ENCODE assay signal across 18 cellular contexts in genomic region chr1:162475089-162475488, GRCh38. TPM values are rescaled to one million over a fixed set of nuclear protein-coding genes. Genes with fewer than 3 reads are reported as not detected.
DNase-seq lines count a peak whose midpoint lies in the region; ATAC-seq, FAIRE-seq and TF ChIP-seq lines count a peak whose summit lies in the region.
"Had no signal": no experiment of that assay in that cellular context is flagged by ENCODE, and none has a peak within 500 bp of the region (broad histone marks: within the 10 kb centered on the region; RNA-seq: fewer than 3 reads in every experiment).

No MANE protein-coding gene starts in this region.

- H4K5ac ChIP-seq in H1 (ENCODE audit: insufficient read length, low read depth, low read length): no peak overlapping the region

- no peak overlapping the region for H2BK5ac ChIP-seq in H1 (ENCODE audit: low read depth, low read length)

- TF ChIP-seq POLR2A in H1 (IDR thresholded peaks at IDR 0.05; ENCODE audit: control extremely low read depth in 1 of 2, low read depth in 2 of 2, low read length in 2 of 2): no peak

- H3K27ac Mint-ChIP-seq in GM23338: no peak overlapping the region
- H3K27ac Mint-ChIP-seq: H9, IgD-negative memory B cell had no signal

- H3K23me2 ChIP-seq in H1 (ENCODE audit: low read depth, low read length): no peaks in the 10 kb centered on the region

- H3K27me3 ChIP-seq in GM23338 (ENCODE audit: insufficient read depth) (no peaks in the 10 kb centered on the region), H1 (replicated peaks in 1 of 4; ENCODE audit: control insufficient read depth in 3 of 4, extremely low read depth in 1 of 4, insufficient read depth in 3 of 4, low read length in 3 of 4) (no peaks in the 10 kb centered on the region), osteoblast (ENCODE audit: insufficient read depth, low read length) (peaks cover 2% of the 10 kb centered on the region)

- TF ChIP-seq EP300 in H1 (IDR thresholded peaks at IDR 0.05; ENCODE audit: borderline replicate concordance in 1 of 2, low read depth in 2 of 2, low read length in 2 of 2): no peak

- H3K36me3 ChIP-seq in GM23338 (ENCODE audit: insufficient read depth) (no peaks in the 10 kb centered on the region), H1 (ENCODE audit: control insufficient read depth in 2 of 4, insufficient read depth in 4 of 4, low read length in 3 of 4) (no peaks in the 10 kb centered on the region), osteoblast (ENCODE audit: insufficient read depth, low read length) (no peaks in the 10 kb centered on the region)
- H3K36me3 ChIP-seq: SJSA1 had no signal

- H3K4ac ChIP-seq in H1 (replicated peaks; ENCODE audit: insufficient read length, low read depth, low read length): no peak overlapping the region

- H2AFZ ChIP-seq in GM23338 (peak overlapping the region; percentile 93), H1 (ENCODE audit: low read length) (peak overlapping the region; percentile 92), osteoblast (ENCODE audit: low read length) (no peak overlapping the region)

- no peaks in the 10 kb centered on the region for H3K36me3 Mint-ChIP-seq in GM23338 (ENCODE audit: low read depth)

- no peak overlapping the region for H3K23ac ChIP-seq in H1 (ENCODE audit: insufficient read length)

- no peak overlapping the region for H3K9ac ChIP-seq in H1 (replicated peaks in 1 of 4; ENCODE audit: extremely low read depth in 1 of 4, low read depth in 3 of 4, low read length in 3 of 4)

- no peaks in the 10 kb centered on the region for H3K9me3 ChIP-seq in H1 (ENCODE audit: insufficient read depth in 2 of 2, low read depth in 1 of 2, low read length in 1 of 2)
- no peaks in the 10 kb centered on the region for H3K9me3 ChIP-seq in osteoblast (ENCODE audit: low read depth, low read length)
- H3K9me3 ChIP-seq: SJSA1 had no signal

- H3K79me1 ChIP-seq in H1 (ENCODE audit: low read depth, low read length): no peaks in the 10 kb centered on the region

- no peak overlapping the region; the same call in 1 of the 2 replicates for H2BK20ac ChIP-seq in H1 (ENCODE audit: low read length)

- ATAC-seq in GM23338 (peak; percentile 31; the same call in 2 of the 3 replicates), HG03521 (IDR thresholded peaks at IDR 0.05; ENCODE audit: unreplicated experiment) (no peak)
- ATAC-seq: PC-3 had no signal

- H3K9me3 Mint-ChIP-seq in GM23338: peaks cover 2% of the 10 kb centered on the region; the same call in 2 of the 3 replicates

- H4K8ac ChIP-seq in H1 (ENCODE audit: extremely low read depth, insufficient read depth, low read length): no peak overlapping the region

- H3K4me2 ChIP-seq in GM23338 (no peak overlapping the region), H1 (ENCODE audit: insufficient read depth in 1 of 2, low read depth in 2 of 2, low read length in 2 of 2) (no peak overlapping the region), osteoblast (ENCODE audit: insufficient read depth, low read length) (no peak overlapping the region)

- H3K56ac ChIP-seq in H1 (replicated peaks; ENCODE audit: insufficient read length, low read depth, low read length): no peak overlapping the region

- H3K79me2 ChIP-seq in GM23338 (replicated peaks; ENCODE audit: insufficient read depth) (no peaks in the 10 kb centered on the region), H1 (ENCODE audit: control insufficient read depth in 1 of 2, insufficient read depth in 2 of 2, low read length in 2 of 2) (no peaks in the 10 kb centered on the region), osteoblast (ENCODE audit: insufficient read depth, low read length) (no peaks in the 10 kb centered on the region)

- H4K20me1 ChIP-seq in GM23338 (replicated peaks; ENCODE audit: insufficient read depth) (no peaks in the 10 kb centered on the region), H1 (replicated peaks in 1 of 2; ENCODE audit: control insufficient read depth in 1 of 2, insufficient read depth in 2 of 2, low read length in 2 of 2) (no peaks in the 10 kb centered on the region), osteoblast (ENCODE audit: insufficient read depth, low read length) (no peaks in the 10 kb centered on the region)

- H2AK5ac ChIP-seq in H1 (ENCODE audit: low read depth, low read length): no peak overlapping the region

- CTCF ChIA-PET in H1 (lab: Charles Lee; ENCODE audit: partially characterized antibody): interaction anchor here (0.7 to 2.3 kb wide), 11 partner anchors 11 to 419 kb away, joined by 3 to 10 read pairs (median 4); no protein-coding TSS in a partner anchor

- H3K27ac ChIP-seq in GM23338 (ENCODE audit: low read depth) (no peak overlapping the region), H1 (ENCODE audit: low read depth, low read length) (no peak overlapping the region), osteoblast (ENCODE audit: low read depth, low read length) (no peak overlapping the region)
- H3K27ac ChIP-seq: RWPE1, SJSA1 had no signal

- no peaks in the 10 kb centered on the region for H3F3A ChIP-seq in GM23338 (replicated peaks; ENCODE audit: low read depth)

- no peak overlapping the region for H3K18ac ChIP-seq in H1 (ENCODE audit: extremely low read depth, low read length)

- H3K9me2 ChIP-seq in GM23338 (ENCODE audit: insufficient read depth): no peaks in the 10 kb centered on the region

- peaks cover 3% of the 10 kb centered on the region for H3K27me3 Mint-ChIP-seq in GM23338 (ENCODE audit: insufficient read depth, low read depth, poor library complexity)

- POLR2A ChIA-PET in H1 (lab: Charles Lee; ENCODE audit: partially characterized antibody): no interaction called here

- H3K4me3 Mint-ChIP-seq in GM23338: no peak overlapping the region
- H3K4me3 Mint-ChIP-seq: H9 had no signal

- no peak overlapping the region for H3K4me3 ChIP-seq in GM23338
- no peak overlapping the region for H3K4me3 ChIP-seq in H1 (ENCODE audit: extremely low read depth in 1 of 4, insufficient read depth in 2 of 4, low read depth in 3 of 4, low read length in 4 of 4)
- no peak overlapping the region for H3K4me3 ChIP-seq in osteoblast (ENCODE audit: insufficient read depth, low read length)
- H3K4me3 ChIP-seq: SJSA1 had no signal

- no peak for FAIRE-seq in H1 (lab: Jason Lieb, UNC)
- FAIRE-seq: HTR-8/SVneo had no signal

- DNase-seq in GM23338 (ENCODE audit: low spot score) (no peak), NCI-H446 treated with DMSO at 0.1 percent for 48 hours (lab: John Stamatoyannopoulos, UW) (peak; percentile 24), H1 (ENCODE audit: low read depth in 1 of 2, low spot score in 2 of 2) (no peak), osteoblast (ENCODE audit: insufficient read length, low spot score, missing footprints) (peak; percentile 58), cerebellar cortex (ENCODE audit: low spot score) (no peak), D341Med (ENCODE audit: low spot score) (no peak), NCI-H1694 (lab: John Stamatoyannopoulos, UW) (no peak)
- DNase-seq: DMS79 treated with DMSO at 0.1 percent for 48 hours, NCI-H187 treated with DMSO at 0.1 percent for 48 hours, NCI-H2227 treated with DMSO at 0.1 percent for 48 hours, NCI-H524, PC-3 had no signal

- no peak overlapping the region for H2BK120ac ChIP-seq in H1 (replicated peaks; ENCODE audit: low read depth, low read length)

- WGBS in H1 (ENCODE audit: extremely low coverage in 1 of 2, insufficient coverage in 1 of 2, insufficient read length in 1 of 2, insufficient replicate concordance in 2 of 2, low coverage in 1 of 2, low lambda C conversion rate in 2 of 2, missing lambda C conversion rate in 1 of 2), 2 experiments: 88% methylated on average over 2 of the region's 2 CpGs; no CpG with 5 or more reads in 1 of the 2 experiments

- H4K91ac ChIP-seq in H1 (replicated peaks; ENCODE audit: insufficient read length, low read length): no peak overlapping the region

- peaks cover 17% of the 10 kb centered on the region; the same call in 2 of the 3 replicates for H3K4me1 Mint-ChIP-seq in GM23338
- H3K4me1 Mint-ChIP-seq: IgD-negative memory B cell had no signal

- no peak overlapping the region for H3K14ac ChIP-seq in H1 (ENCODE audit: insufficient read length)

- TF ChIP-seq RAD21 in H1 (IDR thresholded peaks at IDR 0.05 in 1 of 2, conservative IDR thresholded peaks at IDR 0.05 in 1 of 2; ENCODE audit: low read depth in 2 of 2, low read length in 2 of 2): no peak

- H3K4me1 ChIP-seq in GM23338 (ENCODE audit: insufficient read depth): peaks cover 7% of the 10 kb centered on the region
- peaks cover 0 to 8% (median 4%) of the 10 kb centered on the region in 4 experiments; a peak in 4 of 7 replicates for H3K4me1 ChIP-seq in H1 (replicated peaks in 1 of 4; ENCODE audit: control insufficient read depth in 3 of 4, insufficient read depth in 4 of 4, low read length in 3 of 4)
- no peaks in the 10 kb centered on the region for H3K4me1 ChIP-seq in osteoblast (ENCODE audit: insufficient read depth, low read length)
- H3K4me1 ChIP-seq: SJSA1 had no signal

- H2BK15ac ChIP-seq in H1 (ENCODE audit: low read length): no peak overlapping the region

- peak overlapping the region; percentile 40; the same call in 1 of the 2 replicates for H2BK12ac ChIP-seq in H1 (ENCODE audit: low read depth, low read length)

- TF ChIP-seq CTCF in GM23338 (conservative IDR thresholded peaks at IDR 0.05; ENCODE audit: low read depth in 2 of 2): no peak
- TF ChIP-seq CTCF in H1 (IDR thresholded peaks at IDR 0.05; ENCODE audit: control extremely low read depth in 1 of 3, insufficient read depth in 1 of 3, low read depth in 1 of 3, low read length in 3 of 3): no peak
- TF ChIP-seq CTCF in osteoblast (IDR thresholded peaks at IDR 0.05; ENCODE audit: extremely low read depth, low read depth, low read length): no peak

TF ChIP-seq in GM23338, 12 proteins besides CTCF, POLR2A, EP300 and RAD21 (continues in another document):
- no peak for TF ChIP-seq JUNB (IDR thresholded peaks at IDR 0.05; ENCODE audit: unreplicated experiment)
- TF ChIP-seq EZH2 (IDR thresholded peaks at IDR 0.05; ENCODE audit: low read depth, unreplicated experiment): no peak

TF ChIP-seq in H1, 55 proteins besides CTCF, POLR2A, EP300 and RAD21 (continues in another document):
- TF ChIP-seq MAFK (IDR thresholded peaks at IDR 0.05; ENCODE audit: low read depth, low read length): no peak
- no peak for TF ChIP-seq CHD1 (IDR thresholded peaks at IDR 0.05; ENCODE audit: low read depth, low read length)
- TF ChIP-seq SP1 (IDR thresholded peaks at IDR 0.05; ENCODE audit: low read depth, low read length): no peak
- no peak for TF ChIP-seq RFX5 (IDR thresholded peaks at IDR 0.05; ENCODE audit: borderline replicate concordance, low read depth, low read length)

RNA-seq across cellular contexts. Expression of gene UHMK1, which starts 22.5 kb away (rescaled TPM):
- 28.3 and 30.2 TPM in 2 replicates for total RNA-seq in GM23338 (2014; rRNA removed; shearing (Covaris generic))
- polyA plus RNA-seq in GM23338 (2016; fragmentation: Nextera tagmentation; extraction: Ambion mirVana) (7.2 and 8.6 TPM in 2 replicates), H1 (2011; rRNA removed) (3.1 and 4.6 TPM in 2 replicates)
- 15.0 and 16.1 TPM in 2 replicates for total RNA-seq in H1 (2021; fragmentation: NEBNext Ultra II Directional; extraction: Animal tissue kit (Norgen Biotek cat#: 25700))
- polyA plus RNA-seq in H1 (2011; cell fraction: cytosol; rRNA removed): 6.6 TPM
- 3.2 TPM for polyA plus RNA-seq in H1 (2011; cell fraction: nucleus; rRNA removed)
- 3.0 to 8.9 TPM (median 4.7 TPM) in 4 replicates for polyA plus RNA-seq in H1 (2012, experiment 1 of 2)
- polyA plus RNA-seq in H1 (2012, experiment 2 of 2): 0.80 TPM
- 8.4 TPM for polyA plus RNA-seq in H1 (2013, experiment 1 of 2)
- 7.5 TPM for polyA plus RNA-seq in H1 (2013, experiment 2 of 2)
- polyA minus RNA-seq in H1 (2011; rRNA and poly(A)+ RNA removed): 15.9 and 21.7 TPM in 2 replicates
- 9.2 TPM for polyA minus RNA-seq in H1 (2011; cell fraction: cytosol; rRNA and poly(A)+ RNA removed)
- 18.5 TPM for polyA minus RNA-seq in H1 (2011; cell fraction: nucleus; rRNA and poly(A)+ RNA removed)
- total RNA-seq in osteoblast: 43.9 and 51.4 TPM in 2 replicates

Comparison
In these comparisons a context has a peak if more than half of its experiments do, and no peak if none do; other contexts are left out.
1. DNase-seq: peak in NCI-H446 treated with DMSO at 0.1 percent for 48 hours (single experiment) and osteoblast (single experiment); none in GM23338 (single experiment), H1 (0 of 2), cerebellar cortex (single experiment), D341Med (single experiment) and NCI-H1694 (single experiment).